In the genomic region with DNA sequence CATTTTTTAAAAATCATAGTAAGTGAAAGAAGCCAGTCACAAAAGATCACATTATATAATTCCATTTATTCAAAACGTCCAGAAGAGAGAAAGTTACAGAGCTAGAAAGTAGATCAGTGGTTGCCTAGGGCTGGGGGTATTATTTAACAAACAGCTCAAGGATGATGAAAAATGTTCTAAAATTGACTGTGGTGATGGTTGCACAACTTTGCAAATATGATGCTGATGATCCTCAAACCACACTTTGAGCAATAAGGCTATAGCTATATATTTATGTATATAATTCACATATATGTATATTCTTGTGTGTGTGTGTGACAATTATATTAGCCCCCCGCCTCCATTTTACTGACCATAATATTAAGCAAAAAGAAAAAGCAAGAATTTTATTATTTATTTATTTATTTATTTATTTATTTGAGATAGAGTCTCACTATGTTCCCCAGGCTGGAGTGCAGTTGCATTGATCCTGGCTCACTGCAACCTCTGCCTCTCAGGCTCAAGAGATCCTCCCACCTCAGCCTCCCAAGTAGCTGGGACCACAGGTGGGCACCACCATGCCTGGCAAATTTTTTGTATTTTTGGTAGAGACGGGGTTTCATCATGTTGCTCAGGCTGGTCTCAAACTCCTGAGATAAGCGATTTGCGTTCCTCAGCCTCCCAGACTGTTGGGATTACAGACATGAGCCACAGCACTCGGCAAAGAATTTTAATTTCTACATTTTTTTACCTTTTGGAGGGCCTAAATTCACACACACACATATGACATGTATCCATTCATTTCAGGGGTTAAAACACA, we compare ENCODE assay signal across 10 cellular contexts. TPM values are rescaled to one million over a fixed set of nuclear protein-coding genes. Genes with fewer than 3 reads are reported as not detected.
A peak's percentile ranks its signal among the peaks of the same experiment; 100 is the strongest.
DNase-seq lines count a peak whose midpoint lies in the region; ATAC-seq, FAIRE-seq and TF ChIP-seq lines count a peak whose summit lies in the region.
"Had no signal": no experiment of that assay in that cellular context is flagged by ENCODE, and none has a peak within 500 bp of the region (broad histone marks: within the 10 kb centered on the region; RNA-seq: fewer than 3 reads in every experiment).

No MANE protein-coding gene starts in this region.

- H3K9ac ChIP-seq in SK-N-MC (ENCODE audit: insufficient read length): peak overlapping the region; percentile 97

- POLR2A ChIA-PET in A673 (lab: Charles Lee; ENCODE audit: low non-redundant PET): interaction anchor here (0.5 kb wide), 1 partner anchor 1029 kb away, joined by 6 read pairs; no protein-coding TSS in a partner anchor

- no peaks in the 10 kb centered on the region for H3K27me3 ChIP-seq in A673 (replicated peaks; ENCODE audit: insufficient read depth, low read depth, low read length, poor library complexity)
- H3K27me3 ChIP-seq in WERI-Rb-1 (ENCODE audit: insufficient read depth, low read depth, severe bottlenecking): no peaks in the 10 kb centered on the region
- H3K27me3 ChIP-seq in small intestine (ENCODE audit: control insufficient read depth in 2 of 2, insufficient read depth in 2 of 2, low read length in 2 of 2): no peaks in the 10 kb centered on the region

- H3K4me3 ChIP-seq in A673 (ENCODE audit: low read depth, low read length, poor library complexity, severe bottlenecking): peak overlapping the region; percentile 75
- peak overlapping the region; percentile 98 for H3K4me3 ChIP-seq in GM12865 (ENCODE audit: low read depth, low read length)
- H3K4me3 ChIP-seq in SK-N-MC: peak overlapping the region; percentile 94
- no peak overlapping the region for H3K4me3 ChIP-seq in WERI-Rb-1 (ENCODE audit: low read depth, low read length)
- no peak overlapping the region for H3K4me3 ChIP-seq in small intestine (ENCODE audit: low read depth in 1 of 2, low read length in 2 of 2)

- CTCF ChIA-PET in A673 (lab: Charles Lee): interaction anchor here (0.6 kb wide), 1 partner anchor 899 kb away, joined by 3 read pairs; no protein-coding TSS in a partner anchor

- intact Hi-C loops in A673 (cut with micrococcal nuclease; ENCODE audit: unreplicated experiment): no loop called here

- no TSS peak for BruUV-seq in A673 (replicated peaks; lab: Mats Ljungman, UMichigan)

- H3K4me3 Mint-ChIP-seq in glutamatergic neuron (ENCODE audit: unreplicated experiment): peak overlapping the region; percentile 99

- H3K9me3 ChIP-seq in A673 (ENCODE audit: low read depth, low read length, poor library complexity, severe bottlenecking) (no peaks in the 10 kb centered on the region), SK-N-MC (ENCODE audit: low read depth, low read length) (peaks cover 7% of the 10 kb centered on the region; the same call in 1 of the 2 replicates), WERI-Rb-1 (ENCODE audit: severe bottlenecking) (no peaks in the 10 kb centered on the region), small intestine (ENCODE audit: control insufficient read depth, low read depth) (no peaks in the 10 kb centered on the region)

- FAIRE-seq in small intestine (lab: Jason Lieb, UNC): no peak
- FAIRE-seq: GM19239 had no signal

- H3K36me3 Mint-ChIP-seq in glutamatergic neuron (ENCODE audit: unreplicated experiment): peaks cover 8% of the 10 kb centered on the region

- H3K36me3 ChIP-seq in A673 (ENCODE audit: insufficient read depth, low read length, poor library complexity, severe bottlenecking) (peaks cover 18% of the 10 kb centered on the region), SK-N-MC (ENCODE audit: insufficient read depth, low read length) (peaks cover 49% of the 10 kb centered on the region), WERI-Rb-1 (peaks cover 15% of the 10 kb centered on the region), small intestine (ENCODE audit: control insufficient read depth in 2 of 2, insufficient read depth in 2 of 2, low read length in 2 of 2) (no peaks in the 10 kb centered on the region)

- DNase-seq in A673 (ENCODE audit: low spot score) (no peak), GM12865 (ENCODE audit: low read depth) (no peak), SK-N-MC (ENCODE audit: low read depth, low spot score) (no peak), glutamatergic neuron (no peak), WERI-Rb-1 (no peak), NCI-H1092 treated with DMSO at 0.1 percent for 48 hours (lab: John Stamatoyannopoulos, UW) (no peak), small intestine (no peak)
- DNase-seq: NCI-H187 had no signal

- no peak for ATAC-seq in GM21825 (IDR thresholded peaks at IDR 0.05; ENCODE audit: unreplicated experiment)

- H3K27ac ChIP-seq in A673 (ENCODE audit: low read depth, low read length, poor library complexity, severe bottlenecking) (no peak overlapping the region), SK-N-MC (no peak overlapping the region), WERI-Rb-1 (no peak overlapping the region), small intestine (ENCODE audit: low read depth in 1 of 2, low read length in 1 of 2) (no peak overlapping the region)

- H3K4me1 ChIP-seq in A673 (ENCODE audit: insufficient read depth, low read length, poor library complexity, severe bottlenecking) (no peaks in the 10 kb centered on the region), small intestine (ENCODE audit: control insufficient read depth in 2 of 2, insufficient read depth in 1 of 2, low read depth in 1 of 2, low read length in 1 of 2) (no peaks in the 10 kb centered on the region)

- TF ChIP-seq CTCF in A673 (conservative IDR thresholded peaks at IDR 0.05; ENCODE audit: low read depth, low read length) (no peak), GM12865 (IDR thresholded peaks at IDR 0.05; ENCODE audit: insufficient read depth, low read depth, low read length, missing control alignments) (no peak), glutamatergic neuron (IDR thresholded peaks at IDR 0.05; ENCODE audit: partially characterized antibody, unreplicated experiment) (no peak), WERI-Rb-1 (IDR thresholded peaks at IDR 0.05; ENCODE audit: low read depth, low read length) (no peak)

- H3K27ac Mint-ChIP-seq in glutamatergic neuron (ENCODE audit: unreplicated experiment): no peak overlapping the region

- H3K27me3 Mint-ChIP-seq in glutamatergic neuron (ENCODE audit: unreplicated experiment): peaks cover 4% of the 10 kb centered on the region

- peaks cover 6% of the 10 kb centered on the region for H3K4me1 Mint-ChIP-seq in glutamatergic neuron (ENCODE audit: low read depth, unreplicated experiment)

- peaks cover 8% of the 10 kb centered on the region for H3K9me3 Mint-ChIP-seq in glutamatergic neuron (ENCODE audit: unreplicated experiment)

- 90 to 92% (median 90%) methylated on average over 6 of the region's 6 CpGs for WGBS in small intestine, 3 donors

RNA-seq across cellular contexts. Expression of a gene that starts 1.9 kb away (rescaled TPM):
- total RNA-seq in A673 (2021) (152 and 164 TPM in 2 replicates), glutamatergic neuron (ENCODE audit: unreplicated experiment) (53.5 TPM)
- polyA plus RNA-seq in small intestine: 10 to 100 TPM; 22.0 to 31.1 (median 27.5) TPM

RNA-seq across cellular contexts. Expression of a gene that starts 2.5 kb away (rescaled TPM):
- total RNA-seq in A673 (2021) (5.1 and 7.1 TPM in 2 replicates), glutamatergic neuron (ENCODE audit: unreplicated experiment) (9.1 TPM)
- polyA plus RNA-seq in small intestine: 1 to 10 TPM in 2 of 3 donors, under 1 TPM in 1; 0.89 to 2.1 (median 1.4) TPM

RNA-seq across cellular contexts. Expression of a gene that starts 38.0 kb away (rescaled TPM):
- total RNA-seq in A673 (2021) (3.2 and 4.7 TPM in 2 replicates), glutamatergic neuron (ENCODE audit: unreplicated experiment) (12.0 TPM)
- 1 to 10 TPM in 1 of 3 donors, under 1 TPM in 2; under 0.01 to 1.1 (median 0.27) TPM for polyA plus RNA-seq in small intestine

Comparison
In these comparisons a context has a peak if more than half of its experiments do, and no peak if none do; other contexts are left out.
1. H3K4me3 ChIP-seq: peak in A673 (single experiment), GM12865 (single experiment) and SK-N-MC (single experiment); none in WERI-Rb-1 (single experiment) and small intestine (0 of 2).